8 cellular contexts compared by ENCODE assay signal in the genomic region with DNA sequence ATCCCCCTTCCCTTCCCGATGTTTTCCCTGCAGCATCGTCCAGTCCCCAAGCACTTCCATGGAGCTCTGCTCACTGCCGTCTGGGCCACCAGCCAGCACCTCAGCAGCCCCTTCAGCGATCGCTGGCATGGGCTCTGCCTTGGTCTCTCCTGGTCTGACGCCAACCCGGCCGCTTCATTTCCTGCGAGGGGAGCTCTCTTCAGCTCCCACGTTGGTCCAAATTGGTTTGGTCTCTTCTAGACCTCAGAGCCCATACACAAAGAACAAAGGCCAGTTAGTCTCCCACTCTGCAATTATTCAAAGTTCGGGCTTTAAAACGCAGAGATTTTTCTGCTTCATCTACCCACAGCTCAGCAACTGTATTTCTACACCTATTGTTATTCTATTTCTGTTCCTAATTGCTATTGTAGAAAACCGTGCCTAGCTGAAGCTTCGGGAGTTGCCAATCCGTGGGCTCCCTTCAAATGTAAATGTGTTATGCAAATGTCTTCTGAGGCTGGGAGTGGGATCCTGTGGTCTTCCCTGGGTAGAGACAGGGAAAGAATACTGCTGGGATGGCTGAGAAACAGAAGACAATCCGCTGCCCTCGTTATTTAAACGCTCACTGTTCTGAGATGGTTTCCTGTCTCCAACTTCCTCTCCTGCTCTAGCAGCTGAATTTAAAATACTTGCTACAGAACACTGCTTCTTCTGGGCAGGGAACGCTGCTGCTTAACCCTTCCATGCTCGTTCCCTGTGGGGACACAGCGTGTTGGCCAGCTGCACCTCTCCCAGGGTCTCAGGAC.
A peak's percentile ranks its signal among the peaks of the same experiment; 100 is the strongest.
DNase-seq lines count a peak whose midpoint lies in the region; ATAC-seq and TF ChIP-seq lines count a peak whose summit lies in the region.

No MANE protein-coding gene starts in this region.

- H3K27me3 ChIP-seq in OCI-LY3 (ENCODE audit: low read depth, low read length) (no peaks in the 10 kb centered on the region), left ventricle myocardium inferior (ENCODE audit: low read depth) (no peaks in the 10 kb centered on the region), Caco-2 (replicated peaks; ENCODE audit: control insufficient read depth, insufficient read depth, low read length) (no peaks in the 10 kb centered on the region)

- peak; percentile 29 for DNase-seq in ELR (ENCODE audit: low read depth)
- no peak for DNase-seq in left ventricle myocardium inferior
- peak; percentile 85 for DNase-seq in pons (ENCODE audit: low spot score)
- no peak for DNase-seq in activated CD8-positive, alpha-beta memory T cell treated with anti-CD3 and anti-CD28 coated beads, Interleukin-2, amount 50 U/mL, for 48 hours
- no peak for DNase-seq in Caco-2

- H3K79me2 ChIP-seq in OCI-LY3 (ENCODE audit: low read length): no peaks in the 10 kb centered on the region

- H3K27ac Mint-ChIP-seq in Caco-2 (ENCODE audit: unreplicated experiment): no peak overlapping the region

- H3K27ac ChIP-seq in OCI-LY3 (ENCODE audit: low read length) (no peak overlapping the region), left ventricle myocardium inferior (replicated peaks) (peak overlapping the region; percentile 73)

- CTCF ChIA-PET in Caco-2 (lab: Charles Lee): no interaction called here

- no peaks in the 10 kb centered on the region for H3K36me3 Mint-ChIP-seq in Caco-2 (ENCODE audit: insufficient read depth, unreplicated experiment)

- intact Hi-C loops in left ventricle myocardium inferior (cut with micrococcal nuclease): no loop called here
- intact Hi-C loops in Caco-2 (cut with micrococcal nuclease; ENCODE audit: unreplicated experiment): no loop called here

- no peak for ATAC-seq in GM21447 (IDR thresholded peaks at IDR 0.05; ENCODE audit: unreplicated experiment)
- no peak for ATAC-seq in GM21528 (IDR thresholded peaks at IDR 0.05; ENCODE audit: low FRiP score, unreplicated experiment)

- 0 out of 2 replicates have a peak, but pooled peaks cover 6% of the 10 kb centered on the region for H3K4me1 ChIP-seq in OCI-LY3 (ENCODE audit: low read length)
- H3K4me1 ChIP-seq in left ventricle myocardium inferior: peaks cover 51% of the 10 kb centered on the region
- H3K4me1 ChIP-seq in Caco-2: no peaks in the 10 kb centered on the region

- BruUV-seq in Caco-2 (replicated peaks; lab: Mats Ljungman, UMichigan): no TSS peak

- H3K9ac ChIP-seq in OCI-LY3 (ENCODE audit: low read length): no peak overlapping the region

- no peak for TF ChIP-seq CTCF in OCI-LY3 (IDR thresholded peaks at IDR 0.05; ENCODE audit: low read depth, low read length)
- TF ChIP-seq CTCF in left ventricle myocardium inferior (IDR thresholded peaks at IDR 0.05; ENCODE audit: borderline replicate concordance): no peak
- no peak for TF ChIP-seq CTCF in Caco-2 (IDR thresholded peaks at IDR 0.05; ENCODE audit: insufficient read depth in 1 of 2, low read depth in 1 of 2, low read length in 1 of 2, severe bottlenecking in 1 of 2, unreplicated experiment in 1 of 2)

- peak overlapping the region; percentile 65 for H2AFZ ChIP-seq in OCI-LY3 (ENCODE audit: low read depth, low read length)

- H4K20me1 ChIP-seq in OCI-LY3 (ENCODE audit: insufficient read depth, low read length): no peaks in the 10 kb centered on the region

- H3K36me3 ChIP-seq in OCI-LY3 (replicated peaks; ENCODE audit: low read depth, low read length) (no peaks in the 10 kb centered on the region), left ventricle myocardium inferior (no peaks in the 10 kb centered on the region), Caco-2 (ENCODE audit: control insufficient read depth, insufficient read depth, low read length) (no peaks in the 10 kb centered on the region)

- H3K9me3 ChIP-seq in OCI-LY3 (ENCODE audit: insufficient read depth, low read length): no peaks in the 10 kb centered on the region
- H3K9me3 ChIP-seq in left ventricle myocardium inferior (replicated peaks): no peaks in the 10 kb centered on the region
- H3K9me3 ChIP-seq in Caco-2: no peaks in the 10 kb centered on the region

- POLR2A ChIA-PET in Caco-2 (lab: Charles Lee): interaction anchor here (0.5 kb wide), 1 partner anchor 958 kb away, joined by 3 read pairs; no protein-coding TSS in a partner anchor

- peak overlapping the region; percentile 79 for H3K4me2 ChIP-seq in OCI-LY3 (ENCODE audit: low read length)

- no peaks in the 10 kb centered on the region for H3K27me3 Mint-ChIP-seq in Caco-2 (ENCODE audit: insufficient read depth, unreplicated experiment)

- H3K4me3 Mint-ChIP-seq in Caco-2 (ENCODE audit: unreplicated experiment): no peak overlapping the region

- no peaks in the 10 kb centered on the region for H3K4me1 Mint-ChIP-seq in Caco-2 (ENCODE audit: low read depth, unreplicated experiment)

- peak overlapping the region; percentile 68 for H3K4me3 ChIP-seq in OCI-LY3 (ENCODE audit: low read length)
- H3K4me3 ChIP-seq in left ventricle myocardium inferior: peak overlapping the region; percentile 52
- H3K4me3 ChIP-seq in Caco-2 (ENCODE audit: low read depth, low read length): no peak overlapping the region

- no peaks in the 10 kb centered on the region for H3K9me3 Mint-ChIP-seq in Caco-2 (ENCODE audit: unreplicated experiment)

Comparison
In these comparisons a context has a peak if more than half of its experiments do, and no peak if none do; other contexts are left out.
1. DNase-seq: peak in ELR (single experiment) and pons (single experiment); none in left ventricle myocardium inferior (single experiment), activated CD8-positive, alpha-beta memory T cell treated with anti-CD3 and anti-CD28 coated beads, Interleukin-2, amount 50 U/mL, for 48 hours (single experiment) and Caco-2 (0 of 2).